Comparison of ENCODE assay signal across 1 cellular context in genomic region chr6:26553739-26554668, GRCh38.
TF ChIP-seq lines count a peak whose summit lies in the region.

No MANE protein-coding gene starts in this region.

TF ChIP-seq in HepG2, 621 proteins besides CTCF, POLR2A, EP300 and RAD21 (continued from another document and continues in another):
- TF ChIP-seq ZNF687 (CRISPR knock-in tag; IDR thresholded peaks at IDR 0.05): no peak
- peak; percentile 30; the same call in 1 of the 2 replicates for TF ChIP-seq DNMT3B (CRISPR knock-in tag; conservative IDR thresholded peaks at IDR 0.05)
- no peak for TF ChIP-seq ZNF543 (CRISPR knock-in tag; IDR thresholded peaks at IDR 0.05)
- TF ChIP-seq HNF4G (IDR thresholded peaks at IDR 0.05; ENCODE audit: borderline replicate concordance, low read depth, low read length): no peak
- no peak for TF ChIP-seq HNF4G (CRISPR knock-in tag; IDR thresholded peaks at IDR 0.05; ENCODE audit: borderline replicate concordance, low read depth)
- peak; percentile 50 for TF ChIP-seq ERF (CRISPR knock-in tag; IDR thresholded peaks at IDR 0.05)
- TF ChIP-seq ZNF878 (CRISPR knock-in tag; IDR thresholded peaks at IDR 0.05): peak; percentile 74; the same call in 1 of the 2 replicates
- no peak for TF ChIP-seq CAMTA2 (CRISPR knock-in tag; IDR thresholded peaks at IDR 0.05; ENCODE audit: borderline replicate concordance)
- peak; percentile 67 for TF ChIP-seq ZMYM2 (CRISPR knock-in tag; IDR thresholded peaks at IDR 0.05)
- TF ChIP-seq HOXA3 (CRISPR knock-in tag; IDR thresholded peaks at IDR 0.05): peak; percentile 65
- TF ChIP-seq E2F2 (CRISPR knock-in tag; IDR thresholded peaks at IDR 0.05; ENCODE audit: borderline replicate concordance): peak; percentile 80; the same call in 1 of the 2 replicates
- TF ChIP-seq ZMAT3 (CRISPR knock-in tag; conservative IDR thresholded peaks at IDR 0.05): no peak
- peak; percentile 71 for TF ChIP-seq MED1 (CRISPR knock-in tag; IDR thresholded peaks at IDR 0.05)
- no peak for TF ChIP-seq KLF6 (CRISPR knock-in tag; IDR thresholded peaks at IDR 0.05)
- TF ChIP-seq ZNF230 (CRISPR knock-in tag; IDR thresholded peaks at IDR 0.05): 0 out of 2 replicates have a peak, but pooled peaks have one; percentile 88
- no peak for TF ChIP-seq FOXM1 (CRISPR knock-in tag; IDR thresholded peaks at IDR 0.05)
- peak; percentile 15; the same call in 1 of the 2 replicates for TF ChIP-seq JUN (CRISPR knock-in tag; IDR thresholded peaks at IDR 0.05)
- peak; percentile 53; the same call in 1 of the 2 replicates for TF ChIP-seq TFAP4 (IDR thresholded peaks at IDR 0.05; ENCODE audit: borderline replicate concordance, low read depth)
- 0 out of 2 replicates have a peak, but pooled peaks have one; percentile 43 for TF ChIP-seq ZNF34 (CRISPR knock-in tag; IDR thresholded peaks at IDR 0.05; ENCODE audit: borderline replicate concordance)
- peak; percentile 68; the same call in 1 of the 2 replicates for TF ChIP-seq MED13 (CRISPR knock-in tag; IDR thresholded peaks at IDR 0.05)
- TF ChIP-seq CHD4 (IDR thresholded peaks at IDR 0.05; ENCODE audit: borderline replicate concordance, low read length): peak; percentile 96; the same call in 1 of the 2 replicates
- TF ChIP-seq ZFP1 (CRISPR knock-in tag; IDR thresholded peaks at IDR 0.05): 0 out of 2 replicates have a peak, but pooled peaks have one; percentile 29
- 0 out of 2 replicates have a peak, but pooled peaks have one; percentile 11 for TF ChIP-seq SIX1 (CRISPR knock-in tag; IDR thresholded peaks at IDR 0.05; ENCODE audit: borderline replicate concordance)
- no peak for TF ChIP-seq CREB1 (IDR thresholded peaks at IDR 0.05)
- TF ChIP-seq CREB1 (CRISPR knock-in tag; IDR thresholded peaks at IDR 0.05): peak; percentile 6
- TF ChIP-seq ZBTB20 (CRISPR knock-in tag; IDR thresholded peaks at IDR 0.05; ENCODE audit: borderline replicate concordance, low read depth): peak; percentile 36; the same call in 1 of the 2 replicates
- TF ChIP-seq TEF (CRISPR knock-in tag; IDR thresholded peaks at IDR 0.05): 0 out of 2 replicates have a peak, but pooled peaks have one; percentile 61
- no peak; the same call in 1 of the 2 replicates for TF ChIP-seq FOSL1 (CRISPR knock-in tag; IDR thresholded peaks at IDR 0.05; ENCODE audit: borderline replicate concordance)
- TF ChIP-seq SYNCRIP (IDR thresholded peaks at IDR 0.05; ENCODE audit: insufficient read depth, low read depth, low read length): no peak
- TF ChIP-seq GMEB1 (CRISPR knock-in tag; IDR thresholded peaks at IDR 0.05; ENCODE audit: borderline replicate concordance): no peak
- no peak for TF ChIP-seq ZNF83 (CRISPR knock-in tag; IDR thresholded peaks at IDR 0.05; ENCODE audit: borderline replicate concordance)
- no peak for TF ChIP-seq ZNF644 (CRISPR knock-in tag; IDR thresholded peaks at IDR 0.05; ENCODE audit: low read depth)
- TF ChIP-seq NCOA2 (CRISPR knock-in tag; IDR thresholded peaks at IDR 0.05): no peak
- peak; percentile 72; the same call in 1 of the 2 replicates for TF ChIP-seq THRA (CRISPR knock-in tag; IDR thresholded peaks at IDR 0.05; ENCODE audit: borderline replicate concordance)
- peak; percentile 68; the same call in 1 of the 2 replicates for TF ChIP-seq SNAPC5 (CRISPR knock-in tag; IDR thresholded peaks at IDR 0.05; ENCODE audit: borderline replicate concordance)
- TF ChIP-seq HOXA7 (CRISPR knock-in tag; IDR thresholded peaks at IDR 0.05): no peak
- no peak for TF ChIP-seq SKIL (CRISPR knock-in tag; IDR thresholded peaks at IDR 0.05; ENCODE audit: borderline replicate concordance)
- TF ChIP-seq TCF7 (IDR thresholded peaks at IDR 0.05; ENCODE audit: low read depth): no peak
- peak; percentile 70 for TF ChIP-seq ISL2 (CRISPR knock-in tag; IDR thresholded peaks at IDR 0.05)
- peak; percentile 82 for TF ChIP-seq ZNF792 (CRISPR knock-in tag; IDR thresholded peaks at IDR 0.05)
- no peak for TF ChIP-seq REST (IDR thresholded peaks at IDR 0.05; ENCODE audit: borderline replicate concordance in 1 of 2, low read depth in 1 of 2, low read length in 2 of 2)
- TF ChIP-seq PBX3 (CRISPR knock-in tag; IDR thresholded peaks at IDR 0.05; ENCODE audit: borderline replicate concordance): no peak
- peak; percentile 26; the same call in 1 of the 2 replicates for TF ChIP-seq ZFX (CRISPR knock-in tag; IDR thresholded peaks at IDR 0.05; ENCODE audit: low read depth)
- TF ChIP-seq ZNF205 (CRISPR knock-in tag; IDR thresholded peaks at IDR 0.05): peak; percentile 52; the same call in 1 of the 2 replicates
